ENCODE assay signal across 12 cellular contexts in the genomic region with DNA sequence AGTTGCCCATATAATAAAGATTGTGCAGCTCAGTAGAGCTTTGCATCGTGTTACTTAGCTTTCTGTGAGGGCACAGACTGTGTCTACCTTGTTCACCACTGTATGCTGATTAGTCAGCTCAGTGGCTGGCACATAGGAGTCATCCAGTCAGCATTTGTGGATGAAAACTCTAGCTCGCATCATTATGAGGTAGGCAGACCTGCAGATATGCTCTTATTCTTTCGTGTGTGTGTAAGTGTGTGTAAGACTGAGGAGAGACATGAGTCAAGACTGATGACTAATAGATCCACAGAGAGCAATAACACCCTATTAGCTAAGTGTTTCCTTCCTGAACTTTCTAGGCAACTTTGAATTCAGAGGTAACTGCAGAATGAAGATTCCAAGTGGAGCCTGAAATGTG. TPM values are rescaled to one million over a fixed set of nuclear protein-coding genes. Genes with fewer than 3 reads are reported as not detected.
DNase-seq lines count a peak whose midpoint lies in the region; ATAC-seq and TF ChIP-seq lines count a peak whose summit lies in the region.
"Had no signal": no experiment of that assay in that cellular context is flagged by ENCODE, and none has a peak within 500 bp of the region (broad histone marks: within the 10 kb centered on the region; RNA-seq: fewer than 3 reads in every experiment).

No MANE protein-coding gene starts in this region.

- TF ChIP-seq CTCF in mammary epithelial cell (conservative IDR thresholded peaks at IDR 0.05 in 1 of 2, IDR thresholded peaks at IDR 0.05 in 1 of 2; ENCODE audit: extremely low read depth in 1 of 2, insufficient read depth in 1 of 2, low read depth in 1 of 2, low read length in 2 of 2), result no peak

- H3K9me3 ChIP-seq in SJSA1 (replicated peaks) (no peaks in the 10 kb centered on the region), mammary epithelial cell (replicated peaks; ENCODE audit: insufficient read depth, low read length) (no peaks in the 10 kb centered on the region)

- no peak overlapping the region for H3K4me3 Mint-ChIP-seq in effector memory CD8-positive, alpha-beta T cell
- H3K4me3 Mint-ChIP-seq: brain had no signal

- H3K4me1 ChIP-seq in SJSA1 (replicated peaks), result peaks cover 5% of the 10 kb centered on the region
- H3K4me1 ChIP-seq in mammary epithelial cell (ENCODE audit: insufficient read depth, low read length), result peaks cover 17% of the 10 kb centered on the region

- H4K20me1 ChIP-seq in mammary epithelial cell (ENCODE audit: insufficient read depth, low read length), result no peaks in the 10 kb centered on the region

- H3K4me1 Mint-ChIP-seq in effector memory CD8-positive, alpha-beta T cell (ENCODE audit: low read depth in 2 of 2), result no peaks in the 10 kb centered on the region
- H3K4me1 Mint-ChIP-seq: brain had no signal

- peaks cover 82% of the 10 kb centered on the region for H3K36me3 ChIP-seq in SJSA1
- peaks cover 34% of the 10 kb centered on the region for H3K36me3 ChIP-seq in mammary epithelial cell (ENCODE audit: insufficient read depth, low read length)

- BruUV-seq in mammary epithelial cell (replicated peaks; lab: Mats Ljungman, UMichigan), result no TSS peak

- WGBS in mammary epithelial cell (ENCODE audit: low coverage, missing lambda C conversion rate), result 0% methylated on average over 1 of the region's 3 CpGs

- ATAC-seq in HG03439 (IDR thresholded peaks at IDR 0.05; ENCODE audit: unreplicated experiment) (no peak), HG03280 (IDR thresholded peaks at IDR 0.05; ENCODE audit: unreplicated experiment) (no peak)
- no peak for ATAC-seq in effector memory CD8-positive, alpha-beta T cell (replicated peaks)

- peaks cover 20% of the 10 kb centered on the region for H3K36me3 Mint-ChIP-seq in effector memory CD8-positive, alpha-beta T cell (ENCODE audit: insufficient read depth)

- no peak overlapping the region for H3K4me3 ChIP-seq in SJSA1
- H3K4me3 ChIP-seq in mammary epithelial cell (replicated peaks in 1 of 3; ENCODE audit: insufficient read depth in 1 of 3, low read depth in 2 of 3, low read length in 3 of 3), result no peak overlapping the region
- H3K4me3 ChIP-seq: skin epidermis had no signal

- CTCF ChIA-PET in mammary epithelial cell (lab: Charles Lee; ENCODE audit: low non-redundant PET), result interaction anchor here (0.6 to 0.7 kb wide), 3 partner anchors 17 to 819 kb away, joined by 4 to 6 read pairs (median 5); a partner anchor contains a TSS

- no peaks in the 10 kb centered on the region for H3K27me3 Mint-ChIP-seq in effector memory CD8-positive, alpha-beta T cell

- intact Hi-C loops in mammary epithelial cell (cut with micrococcal nuclease), result loop anchor here (2.0 kb wide), 1 partner anchor 44 kb away; a partner anchor contains a TSS

- no peak overlapping the region for H2AFZ ChIP-seq in mammary epithelial cell (ENCODE audit: low read depth, low read length)

- H3K27ac ChIP-seq in SJSA1 (peak overlapping the region; percentile 57), mammary epithelial cell (ENCODE audit: insufficient read depth, low read depth, low read length) (peak overlapping the region; percentile 65)
- H3K27ac ChIP-seq: skin epidermis had no signal

- DNase-seq in GM03348 (ENCODE audit: low spot score) (peak; percentile 69), SJSA1 (ENCODE audit: low read depth in 1 of 2, low spot score in 2 of 2) (peak; percentile 48 to 50), mammary epithelial cell (peak; percentile 98), renal cortical epithelial cell (ENCODE audit: low read depth) (peak; percentile 98), cerebellum (ENCODE audit: low spot score) (no peak)
- DNase-seq in effector memory CD8-positive, alpha-beta T cell, result no peak
- DNase-seq: kidney, SHP77 had no signal

- no peak overlapping the region for H3K27ac Mint-ChIP-seq in effector memory CD8-positive, alpha-beta T cell

- dilution Hi-C loops in mammary epithelial cell (cut with HindIII; ENCODE audit: low sequenced_read_pairs), result no loop called here

- H3K79me2 ChIP-seq in mammary epithelial cell (ENCODE audit: insufficient read depth, low read length), result peaks cover 2% of the 10 kb centered on the region

- H3K27me3 ChIP-seq in SJSA1 (replicated peaks) (no peaks in the 10 kb centered on the region), mammary epithelial cell (ENCODE audit: insufficient read depth, low read length) (no peaks in the 10 kb centered on the region)

- no peak overlapping the region for H3K4me2 ChIP-seq in mammary epithelial cell (ENCODE audit: insufficient read depth, low read depth, low read length)

- in situ Hi-C loops in mammary epithelial cell (cut with MboI; ENCODE audit: low sequenced_read_pairs in 2 of 2), result loop anchor here in 1 of 2 donors (5.0 kb wide), 2 partner anchors 50 to 205 kb away; no protein-coding TSS in a partner anchor

- no peaks in the 10 kb centered on the region for H3K9me3 Mint-ChIP-seq in effector memory CD8-positive, alpha-beta T cell
- H3K9me3 Mint-ChIP-seq: brain had no signal

- no peak overlapping the region for H3K9ac ChIP-seq in mammary epithelial cell (ENCODE audit: insufficient read depth, low read length)

RNA-seq across cellular contexts. Expression of a gene that starts 17.1 kb away (rescaled TPM):
- total RNA-seq in SJSA1 (2014; rRNA removed; shearing (Covaris generic)), result 25.0 and 29.6 TPM in 2 replicates
- total RNA-seq in mammary epithelial cell, result 10 to 100 TPM; 15.5 to 41.3 TPM
- 19.1 TPM for polyA plus RNA-seq in mammary epithelial cell
- 30.7 TPM for polyA minus RNA-seq in mammary epithelial cell
- total RNA-seq in renal cortical epithelial cell, result 17.9 and 30.7 TPM in 2 replicates
- 13.2 TPM for total RNA-seq in cerebellum

RNA-seq across cellular contexts. Expression of a gene that starts 44.3 kb away (rescaled TPM):
- total RNA-seq in SJSA1 (2014; rRNA removed; shearing (Covaris generic)), result 1.6 and 2.3 TPM in 2 replicates
- total RNA-seq in mammary epithelial cell, result 1 to 10 TPM; 2.7 to 4.0 TPM
- 1.8 TPM for polyA plus RNA-seq in mammary epithelial cell
- 2.9 TPM for polyA minus RNA-seq in mammary epithelial cell
- 1.2 and 7.1 TPM in 2 replicates for total RNA-seq in renal cortical epithelial cell
- total RNA-seq in cerebellum, result 7.6 TPM

Comparison
In these comparisons a context has a peak if more than half of its experiments do, and no peak if none do; other contexts are left out.
1. DNase-seq: peak in GM03348 (single experiment), SJSA1 (2 of 2), mammary epithelial cell (single experiment) and renal cortical epithelial cell (single experiment); none in effector memory CD8-positive, alpha-beta T cell (0 of 3) and cerebellum (single experiment).